In genomic region chr15:51765751-51766150, GRCh38 we compare ENCODE assay signal across 30 cellular contexts. TPM values are rescaled to one million over a fixed set of nuclear protein-coding genes. Genes with fewer than 3 reads are reported as not detected.
A peak's percentile ranks its signal among the peaks of the same experiment; 100 is the strongest.
DNase-seq lines count a peak whose midpoint lies in the region; TF ChIP-seq lines count a peak whose summit lies in the region.
"Had no signal": no experiment of that assay in that cellular context is flagged by ENCODE, and none has a peak within 500 bp of the region (broad histone marks: within the 10 kb centered on the region; RNA-seq: fewer than 3 reads in every experiment).

No MANE protein-coding gene starts in this region.

- in situ Hi-C loops in SK-MEL-5 (cut with HindIII; ENCODE audit: low pct_unique_long_range_greater_than_20kb, low sequenced_read_pairs): no loop called here

- no peaks in the 10 kb centered on the region for H3K9me3 ChIP-seq in trophoblast cell (ENCODE audit: insufficient read depth, low read depth, low read length)
- H3K9me3 ChIP-seq: ascending aorta, Caco-2, esophagus muscularis mucosa, pancreas, right atrium auricular region, thyroid gland had no signal

- no peaks in the 10 kb centered on the region for H3K79me1 ChIP-seq in trophoblast cell (ENCODE audit: low read length)

- no peak overlapping the region for H3K14ac ChIP-seq in trophoblast cell (ENCODE audit: low read length)

- H3K18ac ChIP-seq in trophoblast cell (ENCODE audit: low read length): no peak overlapping the region

- no peaks in the 10 kb centered on the region for H3K36me3 ChIP-seq in trophoblast cell (ENCODE audit: control insufficient read depth in 1 of 2, insufficient read depth in 2 of 2, low read length in 2 of 2)
- H3K36me3 ChIP-seq: pancreas, thyroid gland had no signal

- no peak overlapping the region for H3K9ac ChIP-seq in trophoblast cell (ENCODE audit: low read length)

- H3K4ac ChIP-seq in trophoblast cell (ENCODE audit: low read depth, low read length): no peak overlapping the region

- no peak overlapping the region for H2BK5ac ChIP-seq in trophoblast cell (ENCODE audit: low read depth, low read length, poor library complexity)

- no peaks in the 10 kb centered on the region for H3K27me3 ChIP-seq in dorsolateral prefrontal cortex
- H3K27me3 ChIP-seq in trophoblast cell (ENCODE audit: insufficient read depth, low read length): no peaks in the 10 kb centered on the region
- H3K27me3 ChIP-seq: ascending aorta, esophagus muscularis mucosa, hepatocyte, pancreas, right atrium auricular region, thyroid gland had no signal

- no peaks in the 10 kb centered on the region for H3K4me1 ChIP-seq in trophoblast cell (ENCODE audit: control insufficient read depth in 1 of 2, insufficient read depth in 2 of 2, low read length in 2 of 2)
- H3K4me1 ChIP-seq: ascending aorta, Caco-2, pancreas, right atrium auricular region, thyroid gland had no signal

- no peak overlapping the region for H3K23ac ChIP-seq in trophoblast cell (ENCODE audit: low read length)

- H3K27ac ChIP-seq in dorsolateral prefrontal cortex: peak overlapping the region; percentile 3 to 95 (median 78)
- H3K27ac ChIP-seq in temporal lobe (ENCODE audit: low read depth, low read length): peak overlapping the region; percentile 56
- no peak overlapping the region for H3K27ac ChIP-seq in trophoblast cell (ENCODE audit: low read depth, low read length)
- H3K27ac ChIP-seq: ascending aorta, C4-2B, hepatocyte, pancreas, right atrium auricular region, thyroid gland had no signal

- peak overlapping the region in 29 of 59 donors; percentile 2 to 46 (median 22) for H3K4me3 ChIP-seq in dorsolateral prefrontal cortex
- no peak overlapping the region for H3K4me3 ChIP-seq in trophoblast cell (ENCODE audit: low read depth, low read length)
- H3K4me3 ChIP-seq: ascending aorta, esophagus muscularis mucosa, hepatocyte, pancreas, right atrium auricular region, smooth muscle cell, thyroid gland had no signal

- no peak overlapping the region for H4K91ac ChIP-seq in trophoblast cell (ENCODE audit: low read depth, low read length)

- DNase-seq in SK-MEL-5 (ENCODE audit: low read depth, low spot score) (peak; percentile 98), dorsolateral prefrontal cortex (peak in 3 of 10 donors; percentile 33 to 53 (median 52)), midbrain (lab: John Stamatoyannopoulos, UW) (peak; percentile 89), trophoblast cell (no peak), NCI-H748 (lab: John Stamatoyannopoulos, UW; ENCODE audit: unreplicated experiment) (no peak)
- no peak for DNase-seq in activated CD4-positive, alpha-beta T cell treated with anti-CD3 and anti-CD28 coated beads for 4 hours
- DNase-seq: activated CD4-positive, alpha-beta T cell treated with anti-CD3 and anti-CD28 coated beads for 36 hours; activated effector memory CD4-positive, alpha-beta T cell treated with Interleukin-2 at 50 U/mL for 16 hours; activated naive CD8-positive, alpha-beta T cell treated with anti-CD3 and anti-CD28 coated beads for 36 hours; Caco-2; endodermal cell; foreskin fibroblast; Karpas-422; left cardiac atrium; NCI-H1436; NCI-H2081; NCI-H2227 treated with DMSO at 0.1 percent for 48 hours; NCI-H526; nephron progenitor cell; pancreas; SHP77; stimulated activated naive CD8-positive, alpha-beta T cell treated with anti-CD3 and anti-CD28 coated beads, Interleukin-15, Interleukin-2, amounts not matched to agents 100 U/mL and 50 U/mL, for 24 hours; thyroid gland had no signal

- no peak overlapping the region for H4K8ac ChIP-seq in trophoblast cell (ENCODE audit: low read depth, low read length)

- intact Hi-C loops in dorsolateral prefrontal cortex (cut with DNase I): no loop called here

- H2AK5ac ChIP-seq in trophoblast cell (ENCODE audit: low read length): no peak overlapping the region

- no CpG with 5 or more reads among the region's 7 CpGs for WGBS in trophoblast cell (ENCODE audit: extremely low coverage, insufficient coverage, insufficient read length)

- no peak overlapping the region for H2BK12ac ChIP-seq in trophoblast cell (ENCODE audit: low read length)

- no peak overlapping the region for H4K12ac ChIP-seq in trophoblast cell (ENCODE audit: low read depth, low read length)

- H2AFZ ChIP-seq in trophoblast cell (ENCODE audit: insufficient read depth, low read length, poor library complexity): no peak overlapping the region
- H2AFZ ChIP-seq: hepatocyte had no signal

- no peak overlapping the region for H3K4me2 ChIP-seq in trophoblast cell (ENCODE audit: low read length)
- H3K4me2 ChIP-seq: hepatocyte, smooth muscle cell had no signal

- no peaks in the 10 kb centered on the region for H3K79me2 ChIP-seq in trophoblast cell (ENCODE audit: control insufficient read depth, insufficient read depth, low read length, poor library complexity)
- H3K79me2 ChIP-seq: hepatocyte had no signal

- H2BK120ac ChIP-seq in trophoblast cell (ENCODE audit: insufficient read depth, low read length, poor library complexity): no peak overlapping the region

- TF ChIP-seq CTCF in dorsolateral prefrontal cortex (IDR thresholded peaks at IDR 0.05 in 54 of 56, conservative IDR thresholded peaks at IDR 0.05 in 2 of 56; ENCODE audit: low read depth in 1 of 56, partially characterized antibody in 56 of 56): peak in 19 of 56 donors; percentile 0 to 48 (median 24)

RNA-seq across cellular contexts. Expression of gene TMOD2, which starts 14.4 kb away (rescaled TPM):
- total RNA-seq in SK-MEL-5 (2014; rRNA removed; shearing (Covaris generic)): 7.6 TPM in 2 replicates
- 6.0 and 10.1 TPM in 2 replicates for polyA plus RNA-seq in SK-MEL-5 (2015; cell fraction: cytosol; rRNA removed)
- 11.1 and 20.1 TPM in 2 replicates for polyA plus RNA-seq in SK-MEL-5 (2015; cell fraction: nucleus; rRNA removed)
- total RNA-seq in dorsolateral prefrontal cortex (100 to 1,000 TPM; 156 to 398 (median 304) TPM), temporal lobe (208 TPM)
- 2.7 TPM in 2 replicates for polyA plus RNA-seq in trophoblast cell (2013)

RNA-seq across cellular contexts. Expression of gene LYSMD2, which starts 28.3 kb away (rescaled TPM):
- 25.7 and 26.8 TPM in 2 replicates for total RNA-seq in SK-MEL-5 (2014; rRNA removed; shearing (Covaris generic))
- polyA plus RNA-seq in SK-MEL-5 (2015; cell fraction: cytosol; rRNA removed): 27.1 and 27.8 TPM in 2 replicates
- 10.3 and 10.4 TPM in 2 replicates for polyA plus RNA-seq in SK-MEL-5 (2015; cell fraction: nucleus; rRNA removed)
- total RNA-seq in dorsolateral prefrontal cortex: 10 to 100 TPM in 119 of 120 experiments, 1 to 10 TPM in 1; 9.8 to 63.1 (median 38.4) TPM
- 14.0 TPM for total RNA-seq in temporal lobe
- 1.2 and 1.4 TPM in 2 replicates for polyA plus RNA-seq in trophoblast cell (2013)

Comparison
In these comparisons a context has a peak if more than half of its experiments do, and no peak if none do; other contexts are left out.
1. DNase-seq: peak in SK-MEL-5 (single experiment) and midbrain (single experiment); none in trophoblast cell (0 of 2), NCI-H748 (single experiment) and activated CD4-positive, alpha-beta T cell treated with anti-CD3 and anti-CD28 coated beads for 4 hours (0 of 2).
2. RNA of gene TMOD2, which starts 14.4 kb away (total RNA-seq): 156 to 398 TPM in dorsolateral prefrontal cortex and 208 TPM in temporal lobe (single experiment); 7.6 TPM in SK-MEL-5; every median in the first group is over 10 times any median in the second.